In genomic region chr15:90716317-90716975, GRCh38 we compare ENCODE assay signal across 9 cellular contexts. TPM values are rescaled to one million over a fixed set of nuclear protein-coding genes. Genes with fewer than 3 reads are reported as not detected.
DNase-seq lines count a peak whose midpoint lies in the region; ATAC-seq, FAIRE-seq and TF ChIP-seq lines count a peak whose summit lies in the region.
"Had no signal": no experiment of that assay in that cellular context is flagged by ENCODE, and none has a peak within 500 bp of the region (broad histone marks: within the 10 kb centered on the region; RNA-seq: fewer than 3 reads in every experiment).

No MANE protein-coding gene starts in this region.

- H3K9ac ChIP-seq in endothelial cell of umbilical vein (replicated peaks; ENCODE audit: extremely low read depth, insufficient read depth, low read length) (peak overlapping the region; percentile 98), neural cell (ENCODE audit: low read length) (peak overlapping the region; percentile 82)

- peaks cover 15% of the 10 kb centered on the region for H3K4me1 ChIP-seq in endothelial cell of umbilical vein (ENCODE audit: control insufficient read depth, extremely low read depth, insufficient read depth, low read length)

- no peaks in the 10 kb centered on the region for H3K9me2 ChIP-seq in neural cell (ENCODE audit: insufficient read depth, low read length)

- POLR2A ChIA-PET in endothelial cell of umbilical vein (lab: Charles Lee), result interaction anchor here (0.6 to 1.1 kb wide), 2 partner anchors 40 to 61 kb away, joined by 3 to 4 read pairs; no protein-coding TSS in a partner anchor

- H3K9me3 ChIP-seq in endothelial cell of umbilical vein (replicated peaks; ENCODE audit: control insufficient read depth, insufficient read depth, low read length) (no peaks in the 10 kb centered on the region), neural cell (ENCODE audit: low read length) (no peaks in the 10 kb centered on the region)

- no peak for TF ChIP-seq EP300 in neural cell (conservative IDR thresholded peaks at IDR 0.05; ENCODE audit: poor library complexity, severe bottlenecking)

- no peaks in the 10 kb centered on the region for H3F3A ChIP-seq in neural cell (ENCODE audit: insufficient read depth, low read length, poor library complexity, severe bottlenecking)

- FAIRE-seq in endothelial cell of umbilical vein (lab: Jason Lieb, UNC) (no peak), RCC 7860 (lab: Jason Lieb, UNC) (no peak)
- FAIRE-seq: colon had no signal

- TF ChIP-seq RAD21 in neural cell (conservative IDR thresholded peaks at IDR 0.05), result peak; percentile 32

- CTCF ChIA-PET in endothelial cell of umbilical vein (lab: Charles Lee), result interaction anchor here (0.7 to 2.9 kb wide), 3 partner anchors 62 to 169 kb away, joined by 3 to 29 read pairs (median 7); no protein-coding TSS in a partner anchor

- no peaks in the 10 kb centered on the region for H3K27me3 ChIP-seq in endothelial cell of umbilical vein (ENCODE audit: control insufficient read depth in 2 of 2, insufficient read depth in 2 of 2, low read length in 2 of 2)
- H3K27me3 ChIP-seq in neural cell (ENCODE audit: insufficient read depth, low read depth, low read length), result no peaks in the 10 kb centered on the region

- H2AFZ ChIP-seq in endothelial cell of umbilical vein (ENCODE audit: low read depth, low read length) (peak overlapping the region; percentile 93), neural cell (ENCODE audit: low read depth, low read length) (peak overlapping the region; percentile 90)

- H3K79me2 ChIP-seq in endothelial cell of umbilical vein (ENCODE audit: control insufficient read depth, insufficient read depth, low read length), result peaks cover 28% of the 10 kb centered on the region
- H3K79me2 ChIP-seq in neural cell (replicated peaks; ENCODE audit: insufficient read depth, low read length), result peaks cover 28% of the 10 kb centered on the region

- H3K27ac ChIP-seq in endothelial cell of umbilical vein (ENCODE audit: insufficient read depth, low read depth, low read length) (peak overlapping the region; percentile 90), neural cell (ENCODE audit: low read length) (peak overlapping the region; percentile 84)

- intact Hi-C loops in endothelial cell of umbilical vein (cut with micrococcal nuclease), result no loop called here

- no peak for ATAC-seq in GM18867 (IDR thresholded peaks at IDR 0.05; ENCODE audit: unreplicated experiment)

- dilution Hi-C loops in endothelial cell of umbilical vein (cut with MboI; ENCODE audit: extremely low pct_ligation_motif_present, low sequenced_read_pairs), result no loop called here

- no peaks in the 10 kb centered on the region for H3K9me1 ChIP-seq in endothelial cell of umbilical vein (replicated peaks; ENCODE audit: control insufficient read depth, extremely low read depth, insufficient read depth, low read length)

- H3K4me3 ChIP-seq in endothelial cell of umbilical vein (replicated peaks in 1 of 3; ENCODE audit: insufficient read depth in 1 of 3, low read depth in 1 of 3, low read length in 3 of 3), result peak overlapping the region; percentile 63 to 93 (median 79)
- H3K4me3 ChIP-seq in neural cell (ENCODE audit: low read length), result peak overlapping the region; percentile 78

- H4K20me1 ChIP-seq in endothelial cell of umbilical vein (replicated peaks; ENCODE audit: control insufficient read depth, extremely low read depth, insufficient read depth, low read length) (no peaks in the 10 kb centered on the region), neural cell (ENCODE audit: insufficient read depth) (no peaks in the 10 kb centered on the region)

- no peaks in the 10 kb centered on the region for H3K36me3 ChIP-seq in endothelial cell of umbilical vein (ENCODE audit: control insufficient read depth in 2 of 2, extremely low read depth in 1 of 2, insufficient read depth in 2 of 2, low read length in 2 of 2)
- peaks cover 7% of the 10 kb centered on the region for H3K36me3 ChIP-seq in neural cell (ENCODE audit: insufficient read depth, low read length)

- no peak for TF ChIP-seq CTCF in endothelial cell of umbilical vein (IDR thresholded peaks at IDR 0.05; ENCODE audit: extremely low read depth in 1 of 2, insufficient read depth in 1 of 2, low read depth in 1 of 2, low read length in 2 of 2)
- no peak for TF ChIP-seq CTCF in neural cell (IDR thresholded peaks at IDR 0.05; ENCODE audit: poor library complexity, severe bottlenecking)

- H3K4me2 ChIP-seq in endothelial cell of umbilical vein (ENCODE audit: insufficient read depth, low read length), result peak overlapping the region; percentile 98
- H3K4me2 ChIP-seq in neural cell (ENCODE audit: low read length), result peak overlapping the region; percentile 81

- DNase-seq in NCI-H2227 (lab: John Stamatoyannopoulos, UW; ENCODE audit: unreplicated experiment) (peak; percentile 14), NCI-H2227 treated with DMSO at 0.1 percent for 48 hours (lab: John Stamatoyannopoulos, UW) (no peak), RPMI7951 (ENCODE audit: low read depth) (peak; percentile 7), endothelial cell of umbilical vein (ENCODE audit: low read depth, low spot score) (peak; percentile 23), RCC 7860 (ENCODE audit: low spot score) (no peak), activated gamma-delta T cell treated with Interleukin-2 at 50 U/mL for 16 hours (no peak)

- no peak for TF ChIP-seq POLR2A in endothelial cell of umbilical vein (IDR thresholded peaks at IDR 0.05; ENCODE audit: low read depth, low read length)

- TSS peak; percentile 89 for BruUV-seq in endothelial cell of umbilical vein (replicated peaks; lab: Mats Ljungman, UMichigan)

TF ChIP-seq in endothelial cell of umbilical vein, 7 proteins besides CTCF, POLR2A, EP300 and RAD21:
- TF ChIP-seq MAX (IDR thresholded peaks at IDR 0.05; ENCODE audit: insufficient read depth, insufficient read length) (peak; percentile 49), MYC (IDR thresholded peaks at IDR 0.05; ENCODE audit: low read depth, low read length) (no peak)
TF ChIP-seq in endothelial cell of umbilical vein: peak in this region for 1.

TF ChIP-seq in neural cell, 6 proteins besides CTCF, POLR2A, EP300 and RAD21:
- TF ChIP-seq TAF1 (IDR thresholded peaks at IDR 0.05; ENCODE audit: low read depth), result no peak
- TF ChIP-seq SMC3 (conservative IDR thresholded peaks at IDR 0.05; ENCODE audit: poor library complexity), result no peak

RNA-seq across cellular contexts. Expression of gene BLM, which starts 0.7 kb away (rescaled TPM):
- 12.9 and 16.1 TPM in 2 replicates for total RNA-seq in RPMI7951 (2014; rRNA removed; shearing (Covaris generic))
- total RNA-seq in endothelial cell of umbilical vein, result 17.3 and 18.6 TPM in 2 replicates
- polyA plus RNA-seq in endothelial cell of umbilical vein (3.2 and 3.8 TPM in 2 replicates), neural cell (2.2 and 4.5 TPM in 2 replicates)
- 4.4 and 5.0 TPM in 2 replicates for polyA plus RNA-seq in endothelial cell of umbilical vein (2011; cell fraction: cytosol; rRNA removed)
- 11.0 and 16.9 TPM in 2 replicates for polyA plus RNA-seq in endothelial cell of umbilical vein (2011; cell fraction: nucleus; rRNA removed)
- polyA plus RNA-seq in endothelial cell of umbilical vein (2012), result 4.4 and 6.8 TPM in 2 replicates
- polyA minus RNA-seq in endothelial cell of umbilical vein (12.0 and 16.0 TPM in 2 replicates), neural cell (2.7 and 3.0 TPM in 2 replicates)
- 13.8 TPM for polyA minus RNA-seq in endothelial cell of umbilical vein (2011; cell fraction: cytosol; rRNA and poly(A)+ RNA removed)
- polyA minus RNA-seq in endothelial cell of umbilical vein (2011; cell fraction: nucleus; rRNA and poly(A)+ RNA removed), result 4.9 and 16.2 TPM in 2 replicates

Comparison
In these comparisons a context has a peak if more than half of its experiments do, and no peak if none do; other contexts are left out.
1. DNase-seq: peak in NCI-H2227 (single experiment), RPMI7951 (single experiment) and endothelial cell of umbilical vein (single experiment); none in NCI-H2227 treated with DMSO at 0.1 percent for 48 hours (single experiment), RCC 7860 (single experiment) and activated gamma-delta T cell treated with Interleukin-2 at 50 U/mL for 16 hours (single experiment).